Comparison of ENCODE assay signal across 1 cellular context in the genomic region with DNA sequence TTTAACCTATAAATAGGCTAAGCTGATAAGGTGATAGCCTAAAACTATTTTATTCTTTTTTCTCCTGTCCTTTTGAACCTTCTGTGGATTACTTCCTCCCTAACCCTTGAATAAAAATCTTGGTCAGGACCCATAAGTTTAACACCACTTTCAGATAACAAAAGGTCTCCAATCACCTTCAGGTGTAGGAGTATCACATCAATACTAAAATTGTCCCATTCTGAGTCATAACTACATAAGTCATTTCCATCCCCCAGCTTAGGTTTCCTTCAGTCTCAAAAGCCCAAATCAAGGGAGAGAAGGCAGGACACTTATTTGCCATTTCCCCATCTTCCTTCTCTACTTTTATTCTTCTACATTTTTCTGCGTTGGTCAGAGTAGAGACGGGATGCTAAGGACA.
TF ChIP-seq lines count a peak whose summit lies in the region.

No MANE protein-coding gene starts in this region.

TF ChIP-seq in HCT116, 20 proteins besides CTCF, POLR2A, EP300 and RAD21:
- TF ChIP-seq POLR2AphosphoS5 (IDR thresholded peaks at IDR 0.05; ENCODE audit: low read depth, low read length) (no peak), SRF (IDR thresholded peaks at IDR 0.05; ENCODE audit: low read depth) (no peak), EZH2phosphoT487 (IDR thresholded peaks at IDR 0.05; ENCODE audit: borderline replicate concordance) (no peak), YY1 (IDR thresholded peaks at IDR 0.05; ENCODE audit: extremely low read depth, insufficient replicate concordance, low read depth, low read length) (no peak), JUND (IDR thresholded peaks at IDR 0.05) (no peak), FOSL1 (IDR thresholded peaks at IDR 0.05; ENCODE audit: low read depth) (0 out of 2 replicates have a peak, but pooled peaks have one; percentile 42)
- TF ChIP-seq, protein P1, sequence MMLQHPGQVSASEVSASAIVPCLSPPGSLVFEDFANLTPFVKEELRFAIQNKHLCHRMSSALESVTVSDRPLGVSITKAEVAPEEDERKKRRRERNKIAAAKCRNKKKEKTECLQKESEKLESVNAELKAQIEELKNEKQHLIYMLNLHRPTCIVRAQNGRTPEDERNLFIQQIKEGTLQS (IDR thresholded peaks at IDR 0.05) = no peak
